ENCODE assay signal across 1 cellular context in the genomic region with DNA sequence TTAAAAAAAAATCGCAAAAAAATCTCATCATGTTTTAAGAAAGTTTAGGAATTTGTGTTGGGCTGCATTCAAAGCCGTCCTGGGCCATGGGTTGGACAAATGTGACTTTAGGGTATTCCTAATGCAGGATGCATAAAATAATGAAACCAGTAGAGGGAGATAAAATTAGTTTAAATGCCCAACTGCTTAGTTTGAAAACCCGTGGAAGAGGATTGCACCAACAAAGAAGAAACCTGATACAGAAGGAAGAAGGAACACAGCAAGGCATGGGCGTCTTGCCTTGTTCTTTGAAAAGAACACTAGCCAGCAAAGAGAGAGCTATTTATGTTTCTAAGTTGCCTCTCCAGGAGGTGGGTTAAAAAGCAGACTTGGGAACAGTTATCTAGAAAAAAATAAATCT.
TF ChIP-seq lines count a peak whose summit lies in the region.

No MANE protein-coding gene starts in this region.

TF ChIP-seq in IMR-90, 13 proteins besides CTCF, POLR2A, EP300 and RAD21:
- 0 out of 2 replicates have a peak, but pooled peaks have one; percentile 6 for TF ChIP-seq CEBPB (IDR thresholded peaks at IDR 0.05; ENCODE audit: low read depth, low read length)
- TF ChIP-seq, protein P1, sequence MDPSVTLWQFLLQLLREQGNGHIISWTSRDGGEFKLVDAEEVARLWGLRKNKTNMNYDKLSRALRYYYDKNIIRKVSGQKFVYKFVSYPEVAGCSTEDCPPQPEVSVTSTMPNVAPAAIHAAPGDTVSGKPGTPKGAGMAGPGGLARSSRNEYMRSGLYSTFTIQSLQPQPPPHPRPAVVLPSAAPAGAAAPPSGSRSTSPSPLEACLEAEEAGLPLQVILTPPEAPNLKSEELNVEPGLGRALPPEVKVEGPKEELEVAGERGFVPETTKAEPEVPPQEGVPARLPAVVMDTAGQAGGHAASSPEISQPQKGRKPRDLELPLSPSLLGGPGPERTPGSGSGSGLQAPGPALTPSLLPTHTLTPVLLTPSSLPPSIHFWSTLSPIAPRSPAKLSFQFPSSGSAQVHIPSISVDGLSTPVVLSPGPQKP (IDR thresholded peaks at IDR 0.05; ENCODE audit: borderline replicate concordance, low read depth, low read length), result no peak
